In the genomic region with DNA sequence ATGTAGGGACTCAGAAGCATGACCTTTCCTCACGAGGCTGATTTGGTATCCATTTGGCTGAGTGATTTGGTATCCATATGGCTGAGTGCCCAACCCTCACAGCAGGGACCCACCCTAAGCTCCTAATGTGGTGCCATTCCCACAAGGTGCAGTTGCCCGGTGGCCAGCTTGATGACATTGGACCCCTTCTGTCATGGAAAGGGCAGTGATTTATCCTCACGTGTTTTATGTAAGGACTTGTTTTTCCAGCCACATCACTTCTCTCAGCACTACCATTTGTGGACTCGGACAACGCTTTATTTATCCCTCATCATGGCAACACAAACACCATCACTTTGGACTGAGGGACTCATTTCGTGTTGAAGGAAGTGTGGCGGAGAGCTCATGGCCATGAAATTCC, we compare ENCODE assay signal across 19 cellular contexts. TPM values are rescaled to one million over a fixed set of nuclear protein-coding genes. Genes with fewer than 3 reads are reported as not detected.
"Had no signal": no experiment of that assay in that cellular context is flagged by ENCODE, and none has a peak within 500 bp of the region (broad histone marks: within the 10 kb centered on the region; RNA-seq: fewer than 3 reads in every experiment).

No MANE protein-coding gene starts in this region.

- H3K79me2 ChIP-seq: hepatocyte had no signal

- H3K9me3 ChIP-seq: left lung, psoas muscle, tibial artery, vagina had no signal

- H3K27me3 ChIP-seq: hepatocyte, left lung, vagina had no signal

- H3K4me2 ChIP-seq: hepatocyte had no signal

- H2AFZ ChIP-seq: hepatocyte had no signal

- H3K27ac ChIP-seq: hepatocyte, psoas muscle, tibial artery, vagina had no signal

- H3K36me3 ChIP-seq: left lung, tibial artery, vagina had no signal

- ATAC-seq: left lung; stimulated activated memory B cell treated with anti-CD40 and anti-IgM and Interleukin-4, amounts not matched to agents 10 μg/mL and 1 μg/mL and 100 μg/mL, for 72 hours had no signal

- H3K4me3 ChIP-seq: coronary artery, hepatocyte, left lung, psoas muscle, tibial artery, vagina had no signal

- DNase-seq: activated CD4-positive, alpha-beta T cell treated with anti-CD3 and anti-CD28 coated beads for 1 hour; activated CD4-positive, alpha-beta T cell treated with anti-CD3 and anti-CD28 coated beads, Interleukin-2, amount 50 U/mL, for 4 hours; activated naive CD4-positive, alpha-beta T cell; activated naive CD8-positive, alpha-beta T cell treated with anti-CD3 and anti-CD28 coated beads, Interleukin-2, amount 10 ng/mL, durations not matched to agents 7 days and 5 days; activated T-cell treated with anti-CD3 and anti-CD28 coated beads for 4 hours; effector memory CD4-positive, alpha-beta T cell; islet precursor cell; left lung; nephron progenitor cell; stimulated activated CD4-positive, alpha-beta T cell treated with anti-CD3 and anti-CD28 coated beads, Interleukin-2, amount 100 ng/mL, for 48 hours; T-helper 9 cell; tibial artery had no signal

- H3K4me1 ChIP-seq: psoas muscle, tibial artery had no signal

RNA-seq across cellular contexts. Expression of a gene that starts 18.1 kb away (rescaled TPM):
- total RNA-seq: activated naive CD8-positive, alpha-beta T cell treated with anti-CD3 and anti-CD28 coated beads, Interleukin-2, amount 10 ng/mL, durations not matched to agents 7 days and 5 days; epithelial cell of proximal tubule; hepatocyte; left lung; osteoblast; psoas muscle; vagina had no signal
- polyA plus RNA-seq: psoas muscle had no signal

RNA-seq across cellular contexts. Expression of a gene that starts 28.7 kb away (rescaled TPM):
- total RNA-seq: activated naive CD8-positive, alpha-beta T cell treated with anti-CD3 and anti-CD28 coated beads, Interleukin-2, amount 10 ng/mL, durations not matched to agents 7 days and 5 days; osteoblast had no signal
